In genomic region chr3:75623656-75624055, GRCh38 we compare ENCODE assay signal across 6 cellular contexts. TPM values are rescaled to one million over a fixed set of nuclear protein-coding genes. Genes with fewer than 3 reads are reported as not detected.
"Had no signal": no experiment of that assay in that cellular context is flagged by ENCODE, and none has a peak within 500 bp of the region (broad histone marks: within the 10 kb centered on the region; RNA-seq: fewer than 3 reads in every experiment).

No MANE protein-coding gene starts in this region.

RNA-seq across cellular contexts. Expression of gene FRG2C, which starts 40.5 kb away (rescaled TPM):
- total RNA-seq: HepG2, HT-29, HT1080, IMR-90, K562 had no signal
- polyA plus RNA-seq: HepG2, IgD-negative memory B cell, IMR-90 had no signal
